In the genomic region with DNA sequence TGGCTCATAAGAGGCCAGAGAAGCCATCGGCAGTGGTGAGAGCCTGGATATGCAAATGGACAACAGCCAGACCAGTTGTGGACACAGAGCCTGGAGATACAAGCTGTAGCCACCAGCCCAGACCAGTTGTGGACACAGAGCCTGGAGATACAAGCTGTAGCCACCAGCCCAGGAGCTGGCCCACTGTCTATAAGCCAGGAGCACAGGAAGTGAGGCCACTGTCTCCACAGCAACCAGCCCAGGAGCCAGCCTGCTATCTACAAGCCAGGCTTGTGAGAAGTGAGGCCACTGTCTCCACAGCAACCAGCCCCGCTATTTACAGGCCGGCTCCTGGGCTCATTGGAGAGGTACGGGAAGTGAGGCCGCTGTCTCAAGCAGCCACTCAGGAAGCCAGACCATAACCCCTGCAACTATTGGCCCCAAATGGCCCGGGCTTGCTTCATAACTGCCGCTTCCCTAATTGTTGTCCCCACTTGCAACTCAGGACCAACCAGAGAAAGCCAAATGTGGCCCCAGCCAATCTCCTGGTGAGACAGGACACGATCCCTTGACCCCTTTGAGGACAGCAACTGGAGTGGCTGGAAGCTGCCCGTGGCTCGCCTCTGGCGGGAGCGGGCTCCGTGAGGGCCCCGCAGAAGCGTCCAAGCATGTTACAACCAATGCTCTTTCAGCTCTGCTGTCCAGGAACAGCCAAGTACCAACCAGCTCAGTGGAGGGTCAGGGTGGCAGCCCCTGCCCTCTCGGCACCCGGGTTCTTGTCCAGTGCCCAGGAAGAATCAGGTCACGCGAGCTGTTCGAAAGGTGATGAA, we compare ENCODE assay signal across 3 cellular contexts.
TF ChIP-seq lines count a peak whose summit lies in the region.

No MANE protein-coding gene starts in this region.

TF ChIP-seq in WTC11, 78 proteins besides CTCF, POLR2A, EP300 and RAD21 (continued from another document):
- TF ChIP-seq GRHL2 (CRISPR knock-in tag; IDR thresholded peaks at IDR 0.05; ENCODE audit: insufficient replicate concordance, severe bottlenecking) (no peak), NFYB (CRISPR knock-in tag; conservative IDR thresholded peaks at IDR 0.05; ENCODE audit: low read depth) (no peak), SMAD3 (CRISPR knock-in tag; IDR thresholded peaks at IDR 0.05; ENCODE audit: borderline replicate concordance) (no peak), ZNF671 (CRISPR knock-in tag; IDR thresholded peaks at IDR 0.05) (no peak), TP53 (CRISPR knock-in tag; IDR thresholded peaks at IDR 0.05) (no peak), SOX15 (CRISPR knock-in tag; IDR thresholded peaks at IDR 0.05) (no peak), MXD4 (CRISPR knock-in tag; IDR thresholded peaks at IDR 0.05; ENCODE audit: borderline replicate concordance) (no peak), NFE2L1 (CRISPR knock-in tag; IDR thresholded peaks at IDR 0.05) (no peak), NFATC4 (CRISPR knock-in tag; IDR thresholded peaks at IDR 0.05) (no peak), ETV6 (CRISPR knock-in tag; IDR thresholded peaks at IDR 0.05) (no peak)
- TF ChIP-seq, protein P1, sequence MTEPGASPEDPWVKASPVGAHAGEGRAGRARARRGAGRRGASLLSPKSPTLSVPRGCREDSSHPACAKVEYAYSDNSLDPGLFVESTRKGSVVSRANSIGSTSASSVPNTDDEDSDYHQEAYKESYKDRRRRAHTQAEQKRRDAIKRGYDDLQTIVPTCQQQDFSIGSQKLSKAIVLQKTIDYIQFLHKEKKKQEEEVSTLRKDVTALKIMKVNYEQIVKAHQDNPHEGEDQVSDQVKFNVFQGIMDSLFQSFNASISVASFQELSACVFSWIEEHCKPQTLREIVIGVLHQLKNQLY (CRISPR knock-in tag; IDR thresholded peaks at IDR 0.05): no peak
- TF ChIP-seq, protein P2, sequence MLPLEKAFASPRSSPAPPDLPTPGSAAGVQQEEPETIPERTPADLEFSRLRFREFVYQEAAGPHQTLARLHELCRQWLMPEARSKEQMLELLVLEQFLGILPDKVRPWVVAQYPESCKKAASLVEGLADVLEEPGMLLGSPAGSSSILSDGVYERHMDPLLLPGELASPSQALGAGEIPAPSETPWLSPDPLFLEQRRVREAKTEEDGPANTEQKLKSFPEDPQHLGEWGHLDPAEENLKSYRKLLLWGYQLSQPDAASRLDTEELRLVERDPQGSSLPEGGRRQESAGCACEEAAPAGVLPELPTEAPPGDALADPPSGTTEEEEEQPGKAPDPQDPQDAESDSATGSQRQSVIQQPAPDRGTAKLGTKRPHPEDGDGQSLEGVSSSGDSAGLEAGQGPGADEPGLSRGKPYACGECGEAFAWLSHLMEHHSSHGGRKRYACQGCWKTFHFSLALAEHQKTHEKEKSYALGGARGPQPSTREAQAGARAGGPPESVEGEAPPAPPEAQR (CRISPR knock-in tag; IDR thresholded peaks at IDR 0.05): no peak

TF ChIP-seq in HepG2, 621 proteins besides CTCF, POLR2A, EP300 and RAD21 (continued from another document and continues in another):
- TF ChIP-seq, protein P3, sequence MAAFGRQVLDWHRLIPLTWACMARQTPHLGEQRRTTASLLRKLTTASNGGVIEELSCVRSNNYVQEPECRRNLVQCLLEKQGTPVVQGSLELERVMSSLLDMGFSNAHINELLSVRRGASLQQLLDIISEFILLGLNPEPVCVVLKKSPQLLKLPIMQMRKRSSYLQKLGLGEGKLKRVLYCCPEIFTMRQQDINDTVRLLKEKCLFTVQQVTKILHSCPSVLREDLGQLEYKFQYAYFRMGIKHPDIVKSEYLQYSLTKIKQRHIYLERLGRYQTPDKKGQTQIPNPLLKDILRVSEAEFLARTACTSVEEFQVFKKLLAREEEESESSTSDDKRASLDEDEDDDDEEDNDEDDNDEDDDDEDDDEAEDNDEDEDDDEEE (CRISPR knock-in tag; IDR thresholded peaks at IDR 0.05): no peak
- TF ChIP-seq CREM (IDR thresholded peaks at IDR 0.05) (no peak), CREM (CRISPR knock-in tag; IDR thresholded peaks at IDR 0.05) (no peak), ZFP37 (CRISPR knock-in tag; IDR thresholded peaks at IDR 0.05; ENCODE audit: borderline replicate concordance) (no peak), ATF7-NPFF (CRISPR knock-in tag; IDR thresholded peaks at IDR 0.05; ENCODE audit: low read depth) (no peak), PHF20 (CRISPR knock-in tag; IDR thresholded peaks at IDR 0.05) (no peak), CAMTA2 (CRISPR knock-in tag; IDR thresholded peaks at IDR 0.05; ENCODE audit: borderline replicate concordance) (no peak), ZNF678 (CRISPR knock-in tag; IDR thresholded peaks at IDR 0.05) (no peak), POLR2AphosphoS5 (IDR thresholded peaks at IDR 0.05; ENCODE audit: low read depth, low read length) (no peak), ZNF629 (CRISPR knock-in tag; conservative IDR thresholded peaks at IDR 0.05) (no peak), PAWR (CRISPR knock-in tag; IDR thresholded peaks at IDR 0.05; ENCODE audit: borderline replicate concordance) (no peak), SRF (IDR thresholded peaks at IDR 0.05; ENCODE audit: low read depth, low read length) (no peak), DNMT1 (CRISPR knock-in tag; IDR thresholded peaks at IDR 0.05) (no peak), IKZF1 (IDR thresholded peaks at IDR 0.05) (no peak), ZNF776 (CRISPR knock-in tag; IDR thresholded peaks at IDR 0.05) (no peak), TBP (CRISPR knock-in tag; IDR thresholded peaks at IDR 0.05) (no peak), ARHGAP35 (CRISPR knock-in tag; IDR thresholded peaks at IDR 0.05; ENCODE audit: borderline replicate concordance) (no peak), BRCA1 (CRISPR knock-in tag; IDR thresholded peaks at IDR 0.05) (no peak), DMAP1 (CRISPR knock-in tag; IDR thresholded peaks at IDR 0.05) (no peak), ZNF430 (CRISPR knock-in tag; IDR thresholded peaks at IDR 0.05) (no peak), YY1 (IDR thresholded peaks at IDR 0.05; ENCODE audit: insufficient read depth, insufficient replicate concordance, low read depth, low read length) (no peak), YEATS4 (CRISPR knock-in tag; IDR thresholded peaks at IDR 0.05; ENCODE audit: borderline replicate concordance) (no peak), TCF7 (IDR thresholded peaks at IDR 0.05; ENCODE audit: low read depth) (no peak), ZFP90 (CRISPR knock-in tag; IDR thresholded peaks at IDR 0.05; ENCODE audit: borderline replicate concordance) (no peak), ELF1 (CRISPR knock-in tag; IDR thresholded peaks at IDR 0.05) (0 out of 2 replicates have a peak, but pooled peaks have one; percentile 29)
- TF ChIP-seq, protein P4, sequence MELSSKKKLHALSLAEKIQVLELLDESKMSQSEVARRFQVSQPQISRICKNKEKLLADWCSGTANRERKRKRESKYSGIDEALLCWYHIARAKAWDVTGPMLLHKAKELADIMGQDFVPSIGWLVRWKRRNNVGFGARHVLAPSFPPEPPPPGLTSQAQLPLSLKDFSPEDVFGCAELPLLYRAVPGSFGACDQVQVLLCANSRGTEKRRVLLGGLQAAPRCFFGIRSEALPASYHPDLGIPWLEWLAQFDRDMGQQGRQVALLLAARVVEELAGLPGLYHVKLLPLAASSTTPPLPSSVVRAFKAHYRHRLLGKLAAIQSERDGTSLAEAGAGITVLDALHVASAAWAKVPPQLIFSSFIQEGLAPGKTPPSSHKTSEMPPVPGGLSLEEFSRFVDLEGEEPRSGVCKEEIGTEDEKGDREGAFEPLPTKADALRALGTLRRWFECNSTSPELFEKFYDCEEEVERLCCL (CRISPR knock-in tag; IDR thresholded peaks at IDR 0.05; ENCODE audit: borderline replicate concordance): no peak
- TF ChIP-seq, protein P5, sequence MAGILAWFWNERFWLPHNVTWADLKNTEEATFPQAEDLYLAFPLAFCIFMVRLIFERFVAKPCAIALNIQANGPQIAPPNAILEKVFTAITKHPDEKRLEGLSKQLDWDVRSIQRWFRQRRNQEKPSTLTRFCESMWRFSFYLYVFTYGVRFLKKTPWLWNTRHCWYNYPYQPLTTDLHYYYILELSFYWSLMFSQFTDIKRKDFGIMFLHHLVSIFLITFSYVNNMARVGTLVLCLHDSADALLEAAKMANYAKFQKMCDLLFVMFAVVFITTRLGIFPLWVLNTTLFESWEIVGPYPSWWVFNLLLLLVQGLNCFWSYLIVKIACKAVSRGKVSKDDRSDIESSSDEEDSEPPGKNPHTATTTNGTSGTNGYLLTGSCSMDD (CRISPR knock-in tag; IDR thresholded peaks at IDR 0.05): no peak
- TF ChIP-seq, protein P6, sequence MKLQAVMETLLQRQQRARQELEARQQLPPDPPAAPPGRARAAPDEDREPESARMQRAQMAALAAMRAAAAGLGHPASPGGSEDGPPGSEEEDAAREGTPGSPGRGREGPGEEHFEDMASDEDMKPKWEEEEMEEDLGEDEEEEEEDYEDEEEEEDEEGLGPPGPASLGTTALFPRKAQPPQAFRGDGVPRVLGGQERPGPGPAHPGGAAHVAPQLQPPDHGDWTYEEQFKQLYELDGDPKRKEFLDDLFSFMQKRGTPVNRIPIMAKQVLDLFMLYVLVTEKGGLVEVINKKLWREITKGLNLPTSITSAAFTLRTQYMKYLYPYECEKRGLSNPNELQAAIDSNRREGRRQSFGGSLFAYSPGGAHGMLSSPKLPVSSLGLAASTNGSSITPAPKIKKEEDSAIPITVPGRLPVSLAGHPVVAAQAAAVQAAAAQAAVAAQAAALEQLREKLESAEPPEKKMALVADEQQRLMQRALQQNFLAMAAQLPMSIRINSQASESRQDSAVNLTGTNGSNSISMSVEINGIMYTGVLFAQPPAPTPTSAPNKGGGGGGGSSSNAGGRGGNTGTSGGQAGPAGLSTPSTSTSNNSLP (IDR thresholded peaks at IDR 0.05; ENCODE audit: low read depth, low read length): no peak

TF ChIP-seq in HEK293T, 16 proteins besides CTCF, POLR2A, EP300 and RAD21 (continued from another document):
- TF ChIP-seq SP1 (IDR thresholded peaks at IDR 0.05) (no peak), FOXA1 (IDR thresholded peaks at IDR 0.05) (no peak), L3MBTL2 (conservative IDR thresholded peaks at IDR 0.05) (no peak), CTBP1 (IDR thresholded peaks at IDR 0.05; ENCODE audit: borderline replicate concordance) (no peak), LEF1 (IDR thresholded peaks at IDR 0.05; ENCODE audit: borderline replicate concordance) (no peak), FOXK2 (IDR thresholded peaks at IDR 0.05) (no peak), SUZ12 (IDR thresholded peaks at IDR 0.05) (no peak), TARDBP (IDR thresholded peaks at IDR 0.05) (no peak), ZNF384 (IDR thresholded peaks at IDR 0.05) (no peak), ELF4 (IDR thresholded peaks at IDR 0.05) (no peak), NFRKB (IDR thresholded peaks at IDR 0.05) (no peak), ARNT (IDR thresholded peaks at IDR 0.05) (no peak), FOXM1 (IDR thresholded peaks at IDR 0.05; ENCODE audit: borderline replicate concordance) (no peak)
- TF ChIP-seq, protein P7, sequence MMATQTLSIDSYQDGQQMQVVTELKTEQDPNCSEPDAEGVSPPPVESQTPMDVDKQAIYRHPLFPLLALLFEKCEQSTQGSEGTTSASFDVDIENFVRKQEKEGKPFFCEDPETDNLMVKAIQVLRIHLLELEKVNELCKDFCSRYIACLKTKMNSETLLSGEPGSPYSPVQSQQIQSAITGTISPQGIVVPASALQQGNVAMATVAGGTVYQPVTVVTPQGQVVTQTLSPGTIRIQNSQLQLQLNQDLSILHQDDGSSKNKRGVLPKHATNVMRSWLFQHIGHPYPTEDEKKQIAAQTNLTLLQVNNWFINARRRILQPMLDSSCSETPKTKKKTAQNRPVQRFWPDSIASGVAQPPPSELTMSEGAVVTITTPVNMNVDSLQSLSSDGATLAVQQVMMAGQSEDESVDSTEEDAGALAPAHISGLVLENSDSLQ (IDR thresholded peaks at IDR 0.05): no peak
